Comparison of ENCODE assay signal across 17 cellular contexts in genomic region chr22:22813126-22814075, GRCh38.
"Had no signal": no experiment of that assay in that cellular context is flagged by ENCODE, and none has a peak within 500 bp of the region (broad histone marks: within the 10 kb centered on the region; RNA-seq: fewer than 3 reads in every experiment).

No MANE protein-coding gene starts in this region.

- H3K9me3 ChIP-seq: breast epithelium, left lung had no signal

- DNase-seq: activated CD4-positive, alpha-beta T cell treated with anti-CD3 and anti-CD28 coated beads for 4 hours; activated CD8-positive, alpha-beta T cell treated with anti-CD3 and anti-CD28 coated beads for 36 hours; activated gamma-delta T cell; activated naive CD8-positive, alpha-beta T cell treated with anti-CD3 and anti-CD28 coated beads for 36 hours; activated T-cell treated with anti-CD3 and anti-CD28 coated beads, Interleukin-2, amount 50 U/mL, for 48 hours; left lung; occipital lobe; right cardiac atrium; small intestine; T-helper 17 cell had no signal

- H3K4me3 Mint-ChIP-seq: activated CD8-positive, alpha-beta T cell treated with anti-CD3 and anti-CD28 coated beads for 36 hours; activated naive CD8-positive, alpha-beta T cell treated with anti-CD3 and anti-CD28 coated beads for 36 hours; nephron; stimulated activated naive CD8-positive, alpha-beta T cell treated with anti-CD3 and anti-CD28 coated beads, Interleukin-15, Interleukin-2, amounts not matched to agents 100 ng/mL and 50 ng/mL, for 24 hours; T-helper 17 cell had no signal

- FAIRE-seq: keratinocyte, small intestine had no signal

- H3K36me3 ChIP-seq: breast epithelium, left lung had no signal

- ATAC-seq: activated CD8-positive, alpha-beta T cell treated with anti-CD3 and anti-CD28 coated beads for 36 hours; left lung; right cardiac atrium; SK-N-SH treated with all-trans-retinoic acid at 6 μM for 48 hours; T-helper 17 cell had no signal

- H3K27me3 ChIP-seq: left lung had no signal

- H3K4me1 Mint-ChIP-seq: nephron had no signal

- H3K4me1 ChIP-seq: breast epithelium had no signal

- H3K9me3 Mint-ChIP-seq: activated CD8-positive, alpha-beta T cell treated with anti-CD3 and anti-CD28 coated beads for 36 hours; activated naive CD8-positive, alpha-beta T cell treated with anti-CD3 and anti-CD28 coated beads for 36 hours; nephron; stimulated activated naive CD8-positive, alpha-beta T cell treated with anti-CD3 and anti-CD28 coated beads, Interleukin-15, Interleukin-2, amounts not matched to agents 100 ng/mL and 50 ng/mL, for 24 hours had no signal

- H3K27ac Mint-ChIP-seq: activated CD8-positive, alpha-beta T cell treated with anti-CD3 and anti-CD28 coated beads for 36 hours; activated naive CD8-positive, alpha-beta T cell treated with anti-CD3 and anti-CD28 coated beads for 36 hours; nephron; progenitor cell of endocrine pancreas; stimulated activated naive CD8-positive, alpha-beta T cell treated with anti-CD3 and anti-CD28 coated beads, Interleukin-15, Interleukin-2, amounts not matched to agents 100 ng/mL and 50 ng/mL, for 24 hours had no signal

- H3K27ac ChIP-seq: breast epithelium, dorsolateral prefrontal cortex, left lung had no signal

- H3K4me3 ChIP-seq: breast epithelium, dorsolateral prefrontal cortex, left lung had no signal

- H3K27me3 Mint-ChIP-seq: activated CD8-positive, alpha-beta T cell treated with anti-CD3 and anti-CD28 coated beads for 36 hours; activated naive CD8-positive, alpha-beta T cell treated with anti-CD3 and anti-CD28 coated beads for 36 hours; stimulated activated naive CD8-positive, alpha-beta T cell treated with anti-CD3 and anti-CD28 coated beads, Interleukin-15, Interleukin-2, amounts not matched to agents 100 ng/mL and 50 ng/mL, for 24 hours; T-helper 17 cell had no signal
